8 cellular contexts compared by ENCODE assay signal in the genomic region with DNA sequence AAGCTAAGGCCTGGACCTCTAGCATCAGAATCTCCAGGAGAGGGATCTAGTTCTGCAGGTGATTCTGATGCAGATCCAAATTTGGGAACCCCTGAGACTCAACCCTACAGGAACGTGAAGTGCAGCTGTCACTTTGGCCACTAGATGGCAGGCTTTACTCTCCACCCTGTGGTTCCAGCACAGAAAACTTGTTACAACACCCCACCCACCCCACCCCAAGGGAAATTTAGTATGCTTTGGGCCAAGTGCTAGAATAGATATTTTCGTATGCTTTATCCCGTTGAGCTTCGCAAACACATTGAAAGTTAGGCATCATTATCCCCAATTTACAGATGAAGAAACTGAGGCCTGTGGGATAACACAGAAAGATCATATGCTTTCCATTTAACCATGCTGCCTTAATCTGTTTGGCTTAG.
DNase-seq lines count a peak whose midpoint lies in the region; ATAC-seq and TF ChIP-seq lines count a peak whose summit lies in the region.

No MANE protein-coding gene starts in this region.

- TF ChIP-seq EP300 in gastroesophageal sphincter (IDR thresholded peaks at IDR 0.05), result no peak

- peak; percentile 72 for ATAC-seq in HG02623 (IDR thresholded peaks at IDR 0.05; ENCODE audit: unreplicated experiment)
- ATAC-seq in gastroesophageal sphincter, result no peak
- ATAC-seq in GM19324 (IDR thresholded peaks at IDR 0.05; ENCODE audit: low FRiP score, unreplicated experiment), result no peak

- peaks cover 5% of the 10 kb centered on the region for H3K4me1 Mint-ChIP-seq in progenitor cell of endocrine pancreas (ENCODE audit: low read depth)

- no peaks in the 10 kb centered on the region for H3K9me3 ChIP-seq in gastroesophageal sphincter

- peaks cover 3% of the 10 kb centered on the region for H3K27me3 Mint-ChIP-seq in progenitor cell of endocrine pancreas

- no peaks in the 10 kb centered on the region for H3K36me3 Mint-ChIP-seq in progenitor cell of endocrine pancreas (ENCODE audit: insufficient read depth)

- no peak overlapping the region for H3K4me3 Mint-ChIP-seq in progenitor cell of endocrine pancreas (ENCODE audit: low read depth)

- H3K4me1 ChIP-seq in gastroesophageal sphincter, result no peaks in the 10 kb centered on the region

- DNase-seq in GM04504 (ENCODE audit: low read depth) (peak; percentile 9), NOMO-1 treated with dmso at 0.1 percent for 144 hours (lab: John Stamatoyannopoulos, UW; ENCODE audit: unreplicated experiment) (peak; percentile 7), progenitor cell of endocrine pancreas (ENCODE audit: low spot score, unreplicated experiment) (peak; percentile 37), kidney glomerular epithelial cell (lab: John Stamatoyannopoulos, UW) (no peak)
- DNase-seq in activated T-cell treated with anti-CD3 and anti-CD28 coated beads, Interleukin-2, amount 50 U/mL, for 48 hours, result peak; percentile 59 to 64

- no peaks in the 10 kb centered on the region for H3K36me3 ChIP-seq in gastroesophageal sphincter

- TF ChIP-seq POLR2A in gastroesophageal sphincter (IDR thresholded peaks at IDR 0.05), result no peak

- H3K27me3 ChIP-seq in gastroesophageal sphincter, result no peaks in the 10 kb centered on the region

- peaks cover 9% of the 10 kb centered on the region for H3K9me3 Mint-ChIP-seq in progenitor cell of endocrine pancreas (ENCODE audit: low read depth)

- H3K4me3 ChIP-seq in gastroesophageal sphincter, result no peak overlapping the region

- no peak overlapping the region for H3K27ac Mint-ChIP-seq in progenitor cell of endocrine pancreas

- WGBS in gastroesophageal sphincter (ENCODE audit: low coverage in 1 of 2), 2 donors, result 31 to 40% methylated on average over 1 to 3 of the region's 4 CpGs

- TF ChIP-seq CTCF in gastroesophageal sphincter (IDR thresholded peaks at IDR 0.05), result peak; percentile 30 to 86 (median 60)
- TF ChIP-seq CTCF in progenitor cell of endocrine pancreas (IDR thresholded peaks at IDR 0.05; ENCODE audit: unreplicated experiment), result peak; percentile 98

- H3K27ac ChIP-seq in gastroesophageal sphincter, result no peak overlapping the region
